In genomic region chr1:156608036-156608674, GRCh38 we compare ENCODE assay signal across 9 cellular contexts. TPM values are rescaled to one million over a fixed set of nuclear protein-coding genes. Genes with fewer than 3 reads are reported as not detected.
DNase-seq lines count a peak whose midpoint lies in the region; ATAC-seq, FAIRE-seq and TF ChIP-seq lines count a peak whose summit lies in the region.
"Had no signal": no experiment of that assay in that cellular context is flagged by ENCODE, and none has a peak within 500 bp of the region (broad histone marks: within the 10 kb centered on the region; RNA-seq: fewer than 3 reads in every experiment).

No MANE protein-coding gene starts in this region.

- H3K4me3 ChIP-seq in GM23248 (no peak overlapping the region), astrocyte of the cerebellum (ENCODE audit: low read depth, low read length) (no peak overlapping the region), small intestine (ENCODE audit: low read depth in 1 of 2, low read length in 2 of 2) (no peak overlapping the region)

- no peak overlapping the region for H3K9ac ChIP-seq in GM23248

- H2AFZ ChIP-seq in GM23248 = no peak overlapping the region

- peaks cover 9 to 15% (median 11%) of the 10 kb centered on the region in 3 donors for H3K4me1 Mint-ChIP-seq in T-cell

- no peaks in the 10 kb centered on the region for H3K36me3 Mint-ChIP-seq in T-cell

- peak; percentile 86 to 95 (median 94) for ATAC-seq in T-cell (replicated peaks in 1 of 4)
- no peak for ATAC-seq in HG03520 (IDR thresholded peaks at IDR 0.05; ENCODE audit: unreplicated experiment)

- H3K9me2 ChIP-seq in GM23248 (ENCODE audit: insufficient read depth) = no peaks in the 10 kb centered on the region

- H3K4me1 ChIP-seq in GM23248 (ENCODE audit: insufficient read depth) = no peaks in the 10 kb centered on the region
- peaks cover 0 to 2% of the 10 kb centered on the region in 2 donors for H3K4me1 ChIP-seq in small intestine (ENCODE audit: control insufficient read depth in 2 of 2, insufficient read depth in 1 of 2, low read depth in 1 of 2, low read length in 1 of 2)

- peak; percentile 89 for TF ChIP-seq CTCF in astrocyte of the cerebellum (IDR thresholded peaks at IDR 0.05; ENCODE audit: low read depth, low read length, missing control alignments)

- DNase-seq in D341Med (ENCODE audit: low spot score) (peak; percentile 82), GM23248 (peak; percentile 85), NCI-H1694 treated with DMSO at 0.1 percent for 48 hours (lab: John Stamatoyannopoulos, UW) (peak; percentile 99), T-cell (peak in 32 of 34 experiments; percentile 29 to 72 (median 59)), astrocyte of the cerebellum (ENCODE audit: low read depth) (peak; percentile 49), hepatic stellate cell (ENCODE audit: low spot score) (peak; percentile 58), small intestine (peak; percentile 70)

- H3K4me3 Mint-ChIP-seq in T-cell = no peak overlapping the region
- H3K4me3 Mint-ChIP-seq: T-helper 1 cell treated with Interleukin-12 subunit alpha and Interleukin-12 subunit beta and Interleukin-4 antibody, amounts not matched to agents 30 μg/mL and 1 μg/mL, for 36 hours had no signal

- CTCF ChIA-PET in T-cell (lab: Charles Lee) = interaction anchor here (0.6 to 1.8 kb wide), 20 partner anchors 9 to 223 kb away, joined by 3 to 26 read pairs (median 4); partner anchors contain the start of gene NAXE (in 1 of the 2)

- H3K27me3 Mint-ChIP-seq in T-cell = peaks cover 10 to 16% of the 10 kb centered on the region in 2 donors

- no peak for FAIRE-seq in small intestine (lab: Jason Lieb, UNC)

- no peaks in the 10 kb centered on the region for H3K9me3 Mint-ChIP-seq in T-cell
- H3K9me3 Mint-ChIP-seq: T-helper 1 cell treated with Interleukin-12 subunit alpha and Interleukin-12 subunit beta and Interleukin-4 antibody, amounts not matched to agents 30 μg/mL and 1 μg/mL, for 36 hours had no signal

- peaks cover 15% of the 10 kb centered on the region for H3K27me3 ChIP-seq in GM23248 (replicated peaks; ENCODE audit: insufficient read depth)
- no peaks in the 10 kb centered on the region for H3K27me3 ChIP-seq in small intestine (ENCODE audit: control insufficient read depth in 2 of 2, insufficient read depth in 2 of 2, low read length in 2 of 2)

- H3K27ac ChIP-seq in GM23248 (no peak overlapping the region), small intestine (ENCODE audit: low read depth in 1 of 2, low read length in 1 of 2) (no peak overlapping the region)

- WGBS in GM23248 (ENCODE audit: low coverage in 1 of 2, low lambda C conversion rate in 2 of 2, missing lambda C conversion rate in 2 of 2), 2 experiments = 17 to 18% methylated on average over 7 of the region's 7 CpGs
- WGBS in small intestine, 3 donors = 27 to 31% (median 30%) methylated on average over 7 of the region's 7 CpGs

- in situ Hi-C loops in GM23248 (cut with MboI) = loop anchor here (10.0 kb wide), 1 partner anchor 223 kb away; no protein-coding TSS in a partner anchor
- in situ Hi-C loops in astrocyte of the cerebellum (cut with HindIII; ENCODE audit: low sequenced_read_pairs) = no loop called here

- H3K4me2 ChIP-seq in GM23248 (ENCODE audit: unreplicated experiment) = no peak overlapping the region

- POLR2A ChIA-PET in T-cell (lab: Charles Lee) = interaction anchor here (0.6 to 0.7 kb wide), 2 partner anchors 128 to 163 kb away, joined by 4 read pairs; no protein-coding TSS in a partner anchor

- no peaks in the 10 kb centered on the region for H3K79me2 ChIP-seq in GM23248 (ENCODE audit: insufficient read depth)

- H3K9me3 ChIP-seq in GM23248 (ENCODE audit: low read depth) (no peaks in the 10 kb centered on the region), small intestine (ENCODE audit: control insufficient read depth, low read depth) (no peaks in the 10 kb centered on the region)

- no peak overlapping the region for H3K27ac Mint-ChIP-seq in T-cell
- H3K27ac Mint-ChIP-seq: T-helper 1 cell treated with Interleukin-12 subunit alpha and Interleukin-12 subunit beta and Interleukin-4 antibody, amounts not matched to agents 30 μg/mL and 1 μg/mL, for 36 hours had no signal

- H3K36me3 ChIP-seq in GM23248 (ENCODE audit: low read depth) (no peaks in the 10 kb centered on the region), small intestine (ENCODE audit: control insufficient read depth in 2 of 2, insufficient read depth in 2 of 2, low read length in 2 of 2) (no peaks in the 10 kb centered on the region)

- H4K20me1 ChIP-seq in GM23248 (ENCODE audit: insufficient read depth) = no peaks in the 10 kb centered on the region

- H3F3A ChIP-seq in GM23248 (ENCODE audit: insufficient read depth) = no peaks in the 10 kb centered on the region

RNA-seq across cellular contexts. Expression of gene GPATCH4, which starts 6.9 kb away (rescaled TPM):
- 9.5 and 12.5 TPM in 2 replicates for total RNA-seq in GM23248 (2014; rRNA removed; shearing (Covaris generic))
- polyA plus RNA-seq in GM23248 (2016; fragmentation: Nextera tagmentation; extraction: Ambion mirVana) = 43.0 and 46.6 TPM in 2 replicates
- total RNA-seq in T-cell = 10 to 100 TPM; 34.3 to 41.6 (median 40.6) TPM
- polyA plus RNA-seq in small intestine = 10 to 100 TPM in 2 of 3 donors, 1 to 10 TPM in 1; 8.9 to 31.0 (median 11.1) TPM

RNA-seq across cellular contexts. Expression of gene HAPLN2, which starts 11.1 kb away (rescaled TPM):
- total RNA-seq in GM23248 (2014; rRNA removed; shearing (Covaris generic)) = not detected in 2 replicates
- polyA plus RNA-seq in GM23248 (2016; fragmentation: Nextera tagmentation; extraction: Ambion mirVana) (not detected in 2 replicates), small intestine (10 to 100 TPM in 2 of 3 donors, under 1 TPM in 1; 0.82 to 25.9 (median 12.5) TPM)
- under 1 TPM in 1 of 5 donors, not detected in 4; 0.33 TPM for total RNA-seq in T-cell

RNA-seq across cellular contexts. Expression of gene NAXE, which starts 16.6 kb away (rescaled TPM):
- 51.2 and 68.7 TPM in 2 replicates for total RNA-seq in GM23248 (2014; rRNA removed; shearing (Covaris generic))
- 86.2 and 87.4 TPM in 2 replicates for polyA plus RNA-seq in GM23248 (2016; fragmentation: Nextera tagmentation; extraction: Ambion mirVana)
- total RNA-seq in T-cell = 10 to 100 TPM; 32.4 to 47.7 (median 41.7) TPM
- polyA plus RNA-seq in small intestine = 100 to 1,000 TPM in 1 of 3 donors, 10 to 100 TPM in 2; 94.2 to 105 (median 94.5) TPM

RNA-seq across cellular contexts. Expression of gene TTC24, which starts 28.6 kb away (rescaled TPM):
- total RNA-seq in GM23248 (2014; rRNA removed; shearing (Covaris generic)) = not detected in 2 replicates
- polyA plus RNA-seq in GM23248 (2016; fragmentation: Nextera tagmentation; extraction: Ambion mirVana) = not detected in 2 replicates
- 10 to 100 TPM in 4 of 5 donors, 1 to 10 TPM in 1; 9.9 to 43.6 (median 16.4) TPM for total RNA-seq in T-cell
- polyA plus RNA-seq in small intestine = under 1 TPM in 1 of 3 donors, not detected in 2; 0.19 TPM

RNA-seq across cellular contexts. Expression of gene BCAN, which starts 33.8 kb away (rescaled TPM):
- not detected in 2 replicates for total RNA-seq in GM23248 (2014; rRNA removed; shearing (Covaris generic))
- polyA plus RNA-seq in GM23248 (2016; fragmentation: Nextera tagmentation; extraction: Ambion mirVana) (not detected in 2 replicates), small intestine (under 1 TPM in 1 of 3 donors, not detected in 2; 0.36 TPM)
- total RNA-seq in T-cell = not detected

Comparison
In these comparisons a context has a peak if more than half of its experiments do, and no peak if none do; other contexts are left out.
1. DNase-seq: peak in every context shown above with its lines; median percentile 99 in NCI-H1694 treated with DMSO at 0.1 percent for 48 hours; 85 in GM23248; 82 in D341Med; 70 in small intestine; 59 in T-cell; 58 in hepatic stellate cell; 49 in astrocyte of the cerebellum.